15 cellular contexts compared by ENCODE assay signal in the genomic region with DNA sequence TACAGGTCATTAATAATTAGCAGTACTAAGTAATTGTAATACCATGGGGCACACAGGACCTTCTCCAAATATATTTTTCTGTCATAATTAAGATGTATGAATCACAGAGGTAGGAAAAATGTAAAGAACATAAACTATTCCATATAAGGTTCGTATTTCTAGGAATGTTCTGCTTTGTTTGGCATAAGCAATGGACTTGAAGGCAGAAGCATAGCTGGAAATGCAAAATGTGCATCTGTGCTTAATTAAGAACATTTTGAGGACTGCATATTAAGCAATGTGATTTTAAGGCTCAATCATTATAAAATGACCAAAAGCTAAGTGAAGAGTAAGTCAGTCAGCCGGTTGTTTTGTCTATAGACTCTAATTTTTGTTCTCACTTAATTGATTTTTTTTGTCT.
A peak's percentile ranks its signal among the peaks of the same experiment; 100 is the strongest.
DNase-seq lines count a peak whose midpoint lies in the region; ATAC-seq and TF ChIP-seq lines count a peak whose summit lies in the region.
"Had no signal": no experiment of that assay in that cellular context is flagged by ENCODE, and none has a peak within 500 bp of the region (broad histone marks: within the 10 kb centered on the region; RNA-seq: fewer than 3 reads in every experiment).

No MANE protein-coding gene starts in this region.

- H3K27ac ChIP-seq in AG04450 (ENCODE audit: low read depth, low read length) (no peak overlapping the region), upper lobe of right lung (no peak overlapping the region)

- POLR2A ChIA-PET in AG04450 (lab: Yijun Ruan, JAX) (no interaction called here), GM10248 (lab: Yijun Ruan, JAX) (no interaction called here)

- H3K36me3 ChIP-seq in HAP-1 (replicated peaks) (no peaks in the 10 kb centered on the region), upper lobe of right lung (no peaks in the 10 kb centered on the region)

- no peak for ATAC-seq in upper lobe of right lung
- ATAC-seq: HCT116 had no signal

- intact Hi-C loops in upper lobe of right lung (cut with DNase I): no loop called here

- no peaks in the 10 kb centered on the region for H3K27me3 ChIP-seq in AG04450 (ENCODE audit: control insufficient read depth, insufficient read depth, low read length)
- no peaks in the 10 kb centered on the region for H3K27me3 ChIP-seq in HAP-1 (ENCODE audit: low read depth)
- H3K27me3 ChIP-seq in upper lobe of right lung: no peaks in the 10 kb centered on the region

- CTCF ChIA-PET in AG04450 (lab: Charles Lee): no interaction called here
- CTCF ChIA-PET in GM10248 (lab: Yijun Ruan, JAX): interaction anchor here (2.0 kb wide), 1 partner anchor 10 kb away, joined by 5 read pairs; no protein-coding TSS in a partner anchor

- in situ Hi-C loops in HAP-1 (cut with MboI; ENCODE audit: low sequenced_read_pairs): no loop called here

- H3K9me3 ChIP-seq in AG04450 (ENCODE audit: control insufficient read depth, insufficient read depth, low read length) (no peaks in the 10 kb centered on the region; the same call in 1 of the 2 replicates), HAP-1 (no peaks in the 10 kb centered on the region), upper lobe of right lung (no peaks in the 10 kb centered on the region)
- H3K9me3 ChIP-seq: Caco-2 had no signal

- no peaks in the 10 kb centered on the region for H3K4me1 ChIP-seq in HAP-1
- no peaks in the 10 kb centered on the region for H3K4me1 ChIP-seq in upper lobe of right lung
- H3K4me1 ChIP-seq: Caco-2 had no signal

- H3K4me3 ChIP-seq in AG04450 (ENCODE audit: low read depth, low read length) (no peak overlapping the region), choroid plexus epithelial cell (ENCODE audit: low read depth, low read length) (no peak overlapping the region), HAP-1 (no peak overlapping the region), upper lobe of right lung (no peak overlapping the region)

- peak; percentile 33 for DNase-seq in AG04450 (ENCODE audit: low read depth, low spot score)
- peak; percentile 12 for DNase-seq in GM04504 (ENCODE audit: low read depth)
- DNase-seq in choroid plexus epithelial cell (ENCODE audit: low read depth): peak; percentile 12
- DNase-seq in fibroblast of the conjunctiva (ENCODE audit: low read depth): peak; percentile 90
- DNase-seq in HAP-1 (ENCODE audit: low spot score in 2 of 2): no peak
- no peak for DNase-seq in GM10248 (ENCODE audit: extremely low spot score)
- DNase-seq in upper lobe of right lung: no peak
- no peak for DNase-seq in inferior parietal cortex (ENCODE audit: extremely low spot score)
- DNase-seq: Caco-2; CD4-positive, CD25-positive, alpha-beta regulatory T cell; KBM-7; NCI-H1048; NCI-H2081 treated with DMSO at 0.1 percent for 48 hours; NCI-H524 had no signal

- TF ChIP-seq CTCF in AG04450 (IDR thresholded peaks at IDR 0.05; ENCODE audit: low read depth, low read length) (no peak), choroid plexus epithelial cell (conservative IDR thresholded peaks at IDR 0.05; ENCODE audit: low read depth, low read length) (no peak), GM10248 (IDR thresholded peaks at IDR 0.05; ENCODE audit: control extremely low read depth, extremely low read depth, low read depth, missing control alignments) (no peak), upper lobe of right lung (IDR thresholded peaks at IDR 0.05) (no peak)

Comparison
In these comparisons a context has a peak if more than half of its experiments do, and no peak if none do; other contexts are left out.
1. DNase-seq: peak in AG04450 (single experiment), GM04504 (single experiment), choroid plexus epithelial cell (single experiment) and fibroblast of the conjunctiva (single experiment); none in HAP-1 (0 of 2), GM10248 (single experiment), upper lobe of right lung (single experiment) and inferior parietal cortex (single experiment).